Comparison of ENCODE assay signal across 1 cellular context in the genomic region with DNA sequence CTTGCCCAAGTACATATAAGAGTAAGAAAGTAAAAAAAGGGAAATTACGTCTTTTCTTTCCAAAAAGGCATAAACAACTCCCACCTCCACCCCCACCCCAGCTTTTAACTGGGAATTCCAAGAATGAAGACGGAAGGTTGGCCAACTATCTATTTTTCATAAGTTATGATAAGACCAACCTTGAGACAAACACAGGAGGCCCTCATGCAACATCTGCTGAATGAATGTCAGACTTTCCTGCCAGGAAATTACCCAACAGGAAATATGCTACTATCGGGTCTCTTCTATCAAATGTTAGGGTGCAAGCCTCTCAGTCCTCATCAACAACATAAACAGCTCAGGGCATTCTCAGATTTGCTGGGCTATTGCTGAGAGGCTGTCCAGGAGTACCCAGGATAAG.
TF ChIP-seq lines count a peak whose summit lies in the region.

No MANE protein-coding gene starts in this region.

TF ChIP-seq in HepG2, 621 proteins besides CTCF, POLR2A, EP300 and RAD21:
- TF ChIP-seq ZNF382 (CRISPR knock-in tag; IDR thresholded peaks at IDR 0.05; ENCODE audit: borderline replicate concordance) (no peak), SP4 (CRISPR knock-in tag; IDR thresholded peaks at IDR 0.05) (no peak), NFE2L2 (IDR thresholded peaks at IDR 0.05; ENCODE audit: low read length) (no peak), ZNF572 (CRISPR knock-in tag; IDR thresholded peaks at IDR 0.05) (no peak), BORCS8-MEF2B (CRISPR knock-in tag; IDR thresholded peaks at IDR 0.05) (no peak), ZFAT (CRISPR knock-in tag; conservative IDR thresholded peaks at IDR 0.05) (no peak), ZNF605 (CRISPR knock-in tag; IDR thresholded peaks at IDR 0.05) (no peak), STAT5B (CRISPR knock-in tag; IDR thresholded peaks at IDR 0.05) (no peak)
- TF ChIP-seq, protein P1, sequence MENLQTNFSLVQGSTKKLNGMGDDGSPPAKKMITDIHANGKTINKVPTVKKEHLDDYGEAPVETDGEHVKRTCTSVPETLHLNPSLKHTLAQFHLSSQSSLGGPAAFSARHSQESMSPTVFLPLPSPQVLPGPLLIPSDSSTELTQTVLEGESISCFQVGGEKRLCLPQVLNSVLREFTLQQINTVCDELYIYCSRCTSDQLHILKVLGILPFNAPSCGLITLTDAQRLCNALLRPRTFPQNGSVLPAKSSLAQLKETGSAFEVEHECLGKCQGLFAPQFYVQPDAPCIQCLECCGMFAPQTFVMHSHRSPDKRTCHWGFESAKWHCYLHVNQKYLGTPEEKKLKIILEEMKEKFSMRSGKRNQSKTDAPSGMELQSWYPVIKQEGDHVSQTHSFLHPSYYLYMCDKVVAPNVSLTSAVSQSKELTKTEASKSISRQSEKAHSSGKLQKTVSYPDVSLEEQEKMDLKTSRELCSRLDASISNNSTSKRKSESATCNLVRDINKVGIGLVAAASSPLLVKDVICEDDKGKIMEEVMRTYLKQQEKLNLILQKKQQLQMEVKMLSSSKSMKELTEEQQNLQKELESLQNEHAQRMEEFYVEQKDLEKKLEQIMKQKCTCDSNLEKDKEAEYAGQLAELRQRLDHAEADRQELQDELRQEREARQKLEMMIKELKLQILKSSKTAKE (CRISPR knock-in tag; IDR thresholded peaks at IDR 0.05; ENCODE audit: borderline replicate concordance), result no peak
TF ChIP-seq in HepG2: peak in this region for 0.
